In genomic region chr16:21521390-21522143, GRCh38 we compare ENCODE assay signal across 1 cellular context.
TF ChIP-seq lines count a peak whose summit lies in the region.

No MANE protein-coding gene starts in this region.

TF ChIP-seq in HepG2, 621 proteins besides CTCF, POLR2A, EP300 and RAD21 (continued from another document and continues in another):
- TF ChIP-seq, protein P1, sequence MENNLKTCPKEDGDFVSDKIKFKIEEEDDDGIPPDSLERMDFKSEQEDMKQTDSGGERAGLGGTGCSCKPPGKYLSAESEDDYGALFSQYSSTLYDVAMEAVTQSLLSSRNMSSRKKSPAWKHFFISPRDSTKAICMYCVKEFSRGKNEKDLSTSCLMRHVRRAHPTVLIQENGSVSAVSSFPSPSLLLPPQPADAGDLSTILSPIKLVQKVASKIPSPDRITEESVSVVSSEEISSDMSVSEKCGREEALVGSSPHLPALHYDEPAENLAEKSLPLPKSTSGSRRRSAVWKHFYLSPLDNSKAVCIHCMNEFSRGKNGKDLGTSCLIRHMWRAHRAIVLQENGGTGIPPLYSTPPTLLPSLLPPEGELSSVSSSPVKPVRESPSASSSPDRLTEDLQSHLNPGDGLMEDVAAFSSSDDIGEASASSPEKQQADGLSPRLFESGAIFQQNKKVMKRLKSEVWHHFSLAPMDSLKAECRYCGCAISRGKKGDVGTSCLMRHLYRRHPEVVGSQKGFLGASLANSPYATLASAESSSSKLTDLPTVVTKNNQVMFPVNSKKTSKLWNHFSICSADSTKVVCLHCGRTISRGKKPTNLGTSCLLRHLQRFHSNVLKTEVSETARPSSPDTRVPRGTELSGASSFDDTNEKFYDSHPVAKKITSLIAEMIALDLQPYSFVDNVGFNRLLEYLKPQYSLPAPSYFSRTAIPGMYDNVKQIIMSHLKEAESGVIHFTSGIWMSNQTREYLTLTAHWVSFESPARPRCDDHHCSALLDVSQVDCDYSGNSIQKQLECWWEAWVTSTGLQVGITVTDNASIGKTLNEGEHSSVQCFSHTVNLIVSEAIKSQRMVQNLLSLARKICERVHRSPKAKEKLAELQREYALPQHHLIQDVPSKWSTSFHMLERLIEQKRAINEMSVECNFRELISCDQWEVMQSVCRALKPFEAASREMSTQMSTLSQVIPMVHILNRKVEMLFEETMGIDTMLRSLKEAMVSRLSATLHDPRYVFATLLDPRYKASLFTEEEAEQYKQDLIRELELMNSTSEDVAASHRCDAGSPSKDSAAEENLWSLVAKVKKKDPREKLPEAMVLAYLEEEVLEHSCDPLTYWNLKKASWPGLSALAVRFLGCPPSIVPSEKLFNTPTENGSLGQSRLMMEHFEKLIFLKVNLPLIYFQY (CRISPR knock-in tag; IDR thresholded peaks at IDR 0.05; ENCODE audit: borderline replicate concordance), result peak; percentile 75; the same call in 1 of the 2 replicates
- TF ChIP-seq HMG20B (CRISPR knock-in tag; conservative IDR thresholded peaks at IDR 0.05), result peak; percentile 99
- peak; percentile 92 for TF ChIP-seq FOXP4 (CRISPR knock-in tag; IDR thresholded peaks at IDR 0.05)
- TF ChIP-seq, protein P2, sequence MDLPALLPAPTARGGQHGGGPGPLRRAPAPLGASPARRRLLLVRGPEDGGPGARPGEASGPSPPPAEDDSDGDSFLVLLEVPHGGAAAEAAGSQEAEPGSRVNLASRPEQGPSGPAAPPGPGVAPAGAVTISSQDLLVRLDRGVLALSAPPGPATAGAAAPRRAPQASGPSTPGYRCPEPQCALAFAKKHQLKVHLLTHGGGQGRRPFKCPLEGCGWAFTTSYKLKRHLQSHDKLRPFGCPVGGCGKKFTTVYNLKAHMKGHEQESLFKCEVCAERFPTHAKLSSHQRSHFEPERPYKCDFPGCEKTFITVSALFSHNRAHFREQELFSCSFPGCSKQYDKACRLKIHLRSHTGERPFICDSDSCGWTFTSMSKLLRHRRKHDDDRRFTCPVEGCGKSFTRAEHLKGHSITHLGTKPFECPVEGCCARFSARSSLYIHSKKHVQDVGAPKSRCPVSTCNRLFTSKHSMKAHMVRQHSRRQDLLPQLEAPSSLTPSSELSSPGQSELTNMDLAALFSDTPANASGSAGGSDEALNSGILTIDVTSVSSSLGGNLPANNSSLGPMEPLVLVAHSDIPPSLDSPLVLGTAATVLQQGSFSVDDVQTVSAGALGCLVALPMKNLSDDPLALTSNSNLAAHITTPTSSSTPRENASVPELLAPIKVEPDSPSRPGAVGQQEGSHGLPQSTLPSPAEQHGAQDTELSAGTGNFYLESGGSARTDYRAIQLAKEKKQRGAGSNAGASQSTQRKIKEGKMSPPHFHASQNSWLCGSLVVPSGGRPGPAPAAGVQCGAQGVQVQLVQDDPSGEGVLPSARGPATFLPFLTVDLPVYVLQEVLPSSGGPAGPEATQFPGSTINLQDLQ (CRISPR knock-in tag; IDR thresholded peaks at IDR 0.05), result 0 out of 2 replicates have a peak, but pooled peaks have one; percentile 48
- peak; percentile 94 for TF ChIP-seq SALL1 (CRISPR knock-in tag; IDR thresholded peaks at IDR 0.05)
- peak; percentile 6; the same call in 1 of the 2 replicates for TF ChIP-seq FOXP1 (IDR thresholded peaks at IDR 0.05)
- TF ChIP-seq FOXP1 (CRISPR knock-in tag; IDR thresholded peaks at IDR 0.05), result peak; percentile 78
- peak; percentile 89 for TF ChIP-seq RARA (CRISPR knock-in tag; IDR thresholded peaks at IDR 0.05)
- TF ChIP-seq PPARG (CRISPR knock-in tag; conservative IDR thresholded peaks at IDR 0.05), result peak; percentile 89
- TF ChIP-seq NR2C2 (CRISPR knock-in tag; IDR thresholded peaks at IDR 0.05; ENCODE audit: borderline replicate concordance), result peak; percentile 53
- peak; percentile 95 for TF ChIP-seq HOXA5 (CRISPR knock-in tag; IDR thresholded peaks at IDR 0.05)
- TF ChIP-seq, protein P3, sequence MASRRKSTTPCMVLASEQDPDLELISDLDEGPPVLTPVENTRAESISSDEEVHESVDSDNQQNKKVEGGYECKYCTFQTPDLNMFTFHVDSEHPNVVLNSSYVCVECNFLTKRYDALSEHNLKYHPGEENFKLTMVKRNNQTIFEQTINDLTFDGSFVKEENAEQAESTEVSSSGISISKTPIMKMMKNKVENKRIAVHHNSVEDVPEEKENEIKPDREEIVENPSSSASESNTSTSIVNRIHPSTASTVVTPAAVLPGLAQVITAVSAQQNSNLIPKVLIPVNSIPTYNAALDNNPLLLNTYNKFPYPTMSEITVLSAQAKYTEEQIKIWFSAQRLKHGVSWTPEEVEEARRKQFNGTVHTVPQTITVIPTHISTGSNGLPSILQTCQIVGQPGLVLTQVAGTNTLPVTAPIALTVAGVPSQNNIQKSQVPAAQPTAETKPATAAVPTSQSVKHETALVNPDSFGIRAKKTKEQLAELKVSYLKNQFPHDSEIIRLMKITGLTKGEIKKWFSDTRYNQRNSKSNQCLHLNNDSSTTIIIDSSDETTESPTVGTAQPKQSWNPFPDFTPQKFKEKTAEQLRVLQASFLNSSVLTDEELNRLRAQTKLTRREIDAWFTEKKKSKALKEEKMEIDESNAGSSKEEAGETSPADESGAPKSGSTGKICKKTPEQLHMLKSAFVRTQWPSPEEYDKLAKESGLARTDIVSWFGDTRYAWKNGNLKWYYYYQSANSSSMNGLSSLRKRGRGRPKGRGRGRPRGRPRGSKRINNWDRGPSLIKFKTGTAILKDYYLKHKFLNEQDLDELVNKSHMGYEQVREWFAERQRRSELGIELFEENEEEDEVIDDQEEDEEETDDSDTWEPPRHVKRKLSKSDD (CRISPR knock-in tag; IDR thresholded peaks at IDR 0.05; ENCODE audit: low read depth), result peak; percentile 35; the same call in 1 of the 2 replicates
- peak; percentile 73 for TF ChIP-seq SPEN (CRISPR knock-in tag; IDR thresholded peaks at IDR 0.05; ENCODE audit: low read depth)
- peak; percentile 64; the same call in 1 of the 2 replicates for TF ChIP-seq ZNF160 (CRISPR knock-in tag; IDR thresholded peaks at IDR 0.05)
- peak; percentile 97 for TF ChIP-seq HNF4A (CRISPR knock-in tag; IDR thresholded peaks at IDR 0.05)
- TF ChIP-seq MYPOP (CRISPR knock-in tag; IDR thresholded peaks at IDR 0.05), result peak; percentile 66; the same call in 1 of the 2 replicates
- TF ChIP-seq ZNF720 (CRISPR knock-in tag; IDR thresholded peaks at IDR 0.05), result peak; percentile 59; the same call in 1 of the 2 replicates
- TF ChIP-seq FOSL1 (CRISPR knock-in tag; IDR thresholded peaks at IDR 0.05; ENCODE audit: borderline replicate concordance), result peak; percentile 23; the same call in 1 of the 2 replicates
- TF ChIP-seq RFXANK (CRISPR knock-in tag; IDR thresholded peaks at IDR 0.05), result peak; percentile 94; the same call in 1 of the 2 replicates
- peak; percentile 88 for TF ChIP-seq ZNF12 (CRISPR knock-in tag; IDR thresholded peaks at IDR 0.05)
- TF ChIP-seq, protein P4, sequence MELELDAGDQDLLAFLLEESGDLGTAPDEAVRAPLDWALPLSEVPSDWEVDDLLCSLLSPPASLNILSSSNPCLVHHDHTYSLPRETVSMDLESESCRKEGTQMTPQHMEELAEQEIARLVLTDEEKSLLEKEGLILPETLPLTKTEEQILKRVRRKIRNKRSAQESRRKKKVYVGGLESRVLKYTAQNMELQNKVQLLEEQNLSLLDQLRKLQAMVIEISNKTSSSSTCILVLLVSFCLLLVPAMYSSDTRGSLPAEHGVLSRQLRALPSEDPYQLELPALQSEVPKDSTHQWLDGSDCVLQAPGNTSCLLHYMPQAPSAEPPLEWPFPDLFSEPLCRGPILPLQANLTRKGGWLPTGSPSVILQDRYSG (CRISPR knock-in tag; IDR thresholded peaks at IDR 0.05), result peak; percentile 90; the same call in 1 of the 2 replicates
- TF ChIP-seq ZNF766 (CRISPR knock-in tag; IDR thresholded peaks at IDR 0.05; ENCODE audit: borderline replicate concordance), result peak; percentile 40; the same call in 1 of the 2 replicates
- peak; percentile 81 for TF ChIP-seq ZMYM4 (CRISPR knock-in tag; IDR thresholded peaks at IDR 0.05)
- TF ChIP-seq SP4 (CRISPR knock-in tag; IDR thresholded peaks at IDR 0.05), result peak; percentile 61; the same call in 1 of the 2 replicates
- TF ChIP-seq ELF1 (CRISPR knock-in tag; IDR thresholded peaks at IDR 0.05), result peak; percentile 67
- peak; percentile 87; the same call in 1 of the 2 replicates for TF ChIP-seq MAZ (IDR thresholded peaks at IDR 0.05; ENCODE audit: borderline replicate concordance, low read depth, low read length)
- TF ChIP-seq MAZ (CRISPR knock-in tag; IDR thresholded peaks at IDR 0.05; ENCODE audit: low read depth), result peak; percentile 89; the same call in 1 of the 2 replicates
- TF ChIP-seq ZNF770 (CRISPR knock-in tag; IDR thresholded peaks at IDR 0.05), result 0 out of 2 replicates have a peak, but pooled peaks have one; percentile 33
- TF ChIP-seq, protein P5, sequence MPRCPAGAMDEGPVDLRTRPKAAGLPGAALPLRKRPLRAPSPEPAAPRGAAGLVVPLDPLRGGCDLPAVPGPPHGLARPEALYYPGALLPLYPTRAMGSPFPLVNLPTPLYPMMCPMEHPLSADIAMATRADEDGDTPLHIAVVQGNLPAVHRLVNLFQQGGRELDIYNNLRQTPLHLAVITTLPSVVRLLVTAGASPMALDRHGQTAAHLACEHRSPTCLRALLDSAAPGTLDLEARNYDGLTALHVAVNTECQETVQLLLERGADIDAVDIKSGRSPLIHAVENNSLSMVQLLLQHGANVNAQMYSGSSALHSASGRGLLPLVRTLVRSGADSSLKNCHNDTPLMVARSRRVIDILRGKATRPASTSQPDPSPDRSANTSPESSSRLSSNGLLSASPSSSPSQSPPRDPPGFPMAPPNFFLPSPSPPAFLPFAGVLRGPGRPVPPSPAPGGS (CRISPR knock-in tag; IDR thresholded peaks at IDR 0.05), result peak; percentile 33; the same call in 1 of the 2 replicates
- peak; percentile 28; the same call in 1 of the 2 replicates for TF ChIP-seq ZBTB44 (CRISPR knock-in tag; IDR thresholded peaks at IDR 0.05)
- TF ChIP-seq POLR2AphosphoS2 (IDR thresholded peaks at IDR 0.05; ENCODE audit: low read depth, low read length), result peak; percentile 92; the same call in 1 of the 2 replicates
- TF ChIP-seq, protein P6, sequence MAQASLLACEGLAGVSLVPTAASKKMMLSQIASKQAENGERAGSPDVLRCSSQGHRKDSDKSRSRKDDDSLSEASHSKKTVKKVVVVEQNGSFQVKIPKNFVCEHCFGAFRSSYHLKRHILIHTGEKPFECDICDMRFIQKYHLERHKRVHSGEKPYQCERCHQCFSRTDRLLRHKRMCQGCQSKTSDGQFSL (CRISPR knock-in tag; IDR thresholded peaks at IDR 0.05), result peak; percentile 94
- 0 out of 2 replicates have a peak, but pooled peaks have one; percentile 41 for TF ChIP-seq SIN3B (IDR thresholded peaks at IDR 0.05; ENCODE audit: low read length)
- TF ChIP-seq ZNF430 (CRISPR knock-in tag; IDR thresholded peaks at IDR 0.05), result peak; percentile 87; the same call in 1 of the 2 replicates
- TF ChIP-seq MIER2 (CRISPR knock-in tag; IDR thresholded peaks at IDR 0.05), result peak; percentile 83
- peak; percentile 95; the same call in 1 of the 2 replicates for TF ChIP-seq FIP1L1 (IDR thresholded peaks at IDR 0.05; ENCODE audit: borderline replicate concordance, insufficient read depth, low read depth, low read length)
- 0 out of 2 replicates have a peak, but pooled peaks have one; percentile 21 for TF ChIP-seq ZNF616 (CRISPR knock-in tag; IDR thresholded peaks at IDR 0.05; ENCODE audit: low read depth)
- peak; percentile 99 for TF ChIP-seq ZNF614 (CRISPR knock-in tag; IDR thresholded peaks at IDR 0.05; ENCODE audit: borderline replicate concordance)
- 0 out of 2 replicates have a peak, but pooled peaks have one; percentile 20 for TF ChIP-seq NR3C1 (CRISPR knock-in tag; IDR thresholded peaks at IDR 0.05)
- TF ChIP-seq DMAP1 (CRISPR knock-in tag; IDR thresholded peaks at IDR 0.05), result peak; percentile 96
- peak; percentile 56; the same call in 1 of the 2 replicates for TF ChIP-seq ZKSCAN1 (IDR thresholded peaks at IDR 0.05; ENCODE audit: low read length)
- TF ChIP-seq MEIS1 (CRISPR knock-in tag; IDR thresholded peaks at IDR 0.05; ENCODE audit: borderline replicate concordance), result peak; percentile 68; the same call in 1 of the 2 replicates
